27 cellular contexts compared by ENCODE assay signal in genomic region chr5:57448287-57448686, GRCh38. TPM values are rescaled to one million over a fixed set of nuclear protein-coding genes. Genes with fewer than 3 reads are reported as not detected.
"Had no signal": no experiment of that assay in that cellular context is flagged by ENCODE, and none has a peak within 500 bp of the region (broad histone marks: within the 10 kb centered on the region; RNA-seq: fewer than 3 reads in every experiment).

No MANE protein-coding gene starts in this region.

- H3K9me3 Mint-ChIP-seq: activated B cell treated with CpG ODN at 0.5 μM for 24 hours; activated CD8-positive, alpha-beta T cell treated with anti-CD3 and anti-CD28 coated beads for 36 hours; activated T-cell treated with anti-CD3 and anti-CD28 coated beads, Interleukin-2, amount 50 U/mL, for 4 hours; activated T-helper 17 cell treated with anti-CD3 and anti-CD28 coated beads, Interleukin-2, amount 50 U/mL, for 72 hours; natural killer cell treated with Interleukin-12 subunit alpha and Interleukin-12 subunit beta and Interleukin-15 and Interleukin-18, amount 100 ng/mL, for 72 hours; T-helper 2 cell treated with Interferon-gamma antibody and Interleukin-4, amounts not matched to agents 5 μg/mL and 100 μg/mL, for 36 hours had no signal

- H3K4me1 ChIP-seq: parathyroid adenoma, psoas muscle had no signal

- H3K9me3 ChIP-seq: esophagus squamous epithelium, left ventricle myocardium inferior, mucosa of descending colon, psoas muscle, right atrium auricular region, spleen had no signal

- H3K4me3 Mint-ChIP-seq: activated B cell treated with CpG ODN at 0.5 μM for 24 hours; activated CD8-positive, alpha-beta T cell treated with anti-CD3 and anti-CD28 coated beads for 36 hours; activated T-cell treated with anti-CD3 and anti-CD28 coated beads, Interleukin-2, amount 50 U/mL, for 4 hours; activated T-helper 17 cell treated with anti-CD3 and anti-CD28 coated beads, Interleukin-2, amount 50 U/mL, for 72 hours; natural killer cell treated with Interleukin-12 subunit alpha and Interleukin-12 subunit beta and Interleukin-15 and Interleukin-18, amount 100 ng/mL, for 72 hours; T-cell; T-helper 2 cell treated with Interferon-gamma antibody and Interleukin-4, amounts not matched to agents 5 μg/mL and 100 μg/mL, for 36 hours had no signal

- H3K4me3 ChIP-seq: esophagus squamous epithelium, left ventricle myocardium inferior, lung, mucosa of descending colon, psoas muscle, right atrium auricular region, spleen had no signal

- H3K36me3 Mint-ChIP-seq: natural killer cell treated with Interleukin-12 subunit alpha and Interleukin-12 subunit beta and Interleukin-15 and Interleukin-18, amount 100 ng/mL, for 72 hours; T-cell had no signal

- H3K27me3 ChIP-seq: esophagus squamous epithelium, right atrium auricular region had no signal

- H3K36me3 ChIP-seq: esophagus squamous epithelium, left ventricle myocardium inferior, right atrium auricular region, spleen had no signal

- H3K4me1 Mint-ChIP-seq: activated B cell treated with CpG ODN at 0.5 μM for 24 hours; activated T-helper 17 cell treated with anti-CD3 and anti-CD28 coated beads, Interleukin-2, amount 50 U/mL, for 72 hours had no signal

- H3K79me2 ChIP-seq: parathyroid adenoma had no signal

- H3K27me3 Mint-ChIP-seq: activated CD8-positive, alpha-beta T cell treated with anti-CD3 and anti-CD28 coated beads for 36 hours had no signal

- H3K27ac ChIP-seq: esophagus squamous epithelium, left ventricle myocardium inferior, parathyroid adenoma, psoas muscle, right atrium auricular region, spleen had no signal

- DNase-seq: activated B cell treated with CpG ODN at 0.5 μM for 24 hours; activated CD4-positive, alpha-beta T cell treated with anti-CD3 and anti-CD28 coated beads, Interleukin-2, amount 50 U/mL, for 1 hour; activated CD8-positive, alpha-beta T cell treated with anti-CD3 and anti-CD28 coated beads for 36 hours; activated gamma-delta T cell treated with Interleukin-2 at 50 U/mL for 16 hours; activated naive CD4-positive, alpha-beta T cell treated with anti-CD3 and anti-CD28 coated beads, Interleukin-2, amount 50 U/mL, for 16 hours; activated T-cell treated with anti-CD3 and anti-CD28 coated beads, Interleukin-2, amount 50 U/mL, for 4 hours; amygdala; dermis blood vessel endothelial cell; effector CD4-positive, alpha-beta T cell; esophagus squamous epithelium; left ventricle myocardium inferior; mucosa of descending colon; psoas muscle; spleen; stimulated activated naive CD4-positive, alpha-beta T cell; T-cell; trophoblast cell had no signal

- H3K27ac Mint-ChIP-seq: activated B cell treated with CpG ODN at 0.5 μM for 24 hours; activated CD8-positive, alpha-beta T cell treated with anti-CD3 and anti-CD28 coated beads for 36 hours; activated T-helper 17 cell treated with anti-CD3 and anti-CD28 coated beads, Interleukin-2, amount 50 U/mL, for 72 hours; natural killer cell treated with Interleukin-12 subunit alpha and Interleukin-12 subunit beta and Interleukin-15 and Interleukin-18, amount 100 ng/mL, for 72 hours; T-cell; T-helper 2 cell treated with Interferon-gamma antibody and Interleukin-4, amounts not matched to agents 5 μg/mL and 100 μg/mL, for 36 hours had no signal

- H2AFZ ChIP-seq: parathyroid adenoma had no signal

- ATAC-seq: activated CD8-positive, alpha-beta T cell treated with anti-CD3 and anti-CD28 coated beads for 36 hours; activated T-cell treated with anti-CD3 and anti-CD28 coated beads, Interleukin-2, amount 50 U/mL, for 4 hours; activated T-helper 17 cell treated with anti-CD3 and anti-CD28 coated beads, Interleukin-2, amount 50 U/mL, for 72 hours; mucosa of descending colon; natural killer cell treated with Interleukin-12 subunit alpha and Interleukin-12 subunit beta and Interleukin-15 and Interleukin-18, amount 100 ng/mL, for 72 hours; psoas muscle; T-cell had no signal

- H3K9ac ChIP-seq: parathyroid adenoma had no signal

RNA-seq across cellular contexts. Expression of gene ACTBL2, which starts 34.3 kb away (rescaled TPM):
- total RNA-seq: activated B cell treated with CpG ODN at 0.5 μM for 24 hours; activated CD8-positive, alpha-beta T cell treated with anti-CD3 and anti-CD28 coated beads for 36 hours; activated T-cell treated with anti-CD3 and anti-CD28 coated beads, Interleukin-2, amount 50 U/mL, for 4 hours; activated T-helper 17 cell treated with anti-CD3 and anti-CD28 coated beads, Interleukin-2, amount 50 U/mL, for 72 hours; esophagus squamous epithelium; frontal cortex; left ventricle myocardium inferior; mesenteric fat pad; mucosa of descending colon; myocyte; natural killer cell treated with Interleukin-12 subunit alpha and Interleukin-12 subunit beta and Interleukin-15 and Interleukin-18, amount 100 ng/mL, for 72 hours; psoas muscle; spleen; T-cell; temporal lobe had no signal
